In the genomic region with DNA sequence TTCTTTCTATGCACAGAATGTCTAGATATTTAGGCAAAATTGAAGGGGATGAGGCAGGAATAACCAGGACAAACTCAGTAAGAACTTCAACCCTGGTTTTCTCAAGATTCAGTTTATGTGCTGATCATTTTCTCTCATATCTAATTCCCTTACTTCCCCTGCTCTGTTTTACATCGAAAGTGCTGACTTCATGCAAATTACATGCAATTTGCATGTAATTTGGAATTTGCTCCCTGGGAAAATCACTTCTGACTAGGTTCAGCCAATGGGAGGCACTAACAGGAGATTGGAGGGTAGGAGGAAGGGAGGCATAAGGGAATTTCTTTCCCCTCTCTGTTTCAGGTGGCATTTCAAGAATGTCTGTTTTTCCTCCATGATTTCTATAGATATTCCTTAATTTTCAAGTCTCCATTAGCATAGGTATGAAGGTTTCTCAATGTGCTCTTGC, we compare ENCODE assay signal across 25 cellular contexts.
A peak's percentile ranks its signal among the peaks of the same experiment; 100 is the strongest.
DNase-seq lines count a peak whose midpoint lies in the region; ATAC-seq, FAIRE-seq and TF ChIP-seq lines count a peak whose summit lies in the region.
"Had no signal": no experiment of that assay in that cellular context is flagged by ENCODE, and none has a peak within 500 bp of the region (broad histone marks: within the 10 kb centered on the region; RNA-seq: fewer than 3 reads in every experiment).

No MANE protein-coding gene starts in this region.

- H3K9me2 ChIP-seq in GM23248 (ENCODE audit: insufficient read depth) (peaks cover 6% of the 10 kb centered on the region; the same call in 1 of the 2 replicates), SK-N-SH (no peaks in the 10 kb centered on the region)

- FAIRE-seq in K562 (lab: Jason Lieb, UNC): no peak
- FAIRE-seq: A204.1, GM12878, GM18507, H54 had no signal

- no peak overlapping the region for H3K9ac ChIP-seq in GM23248
- H3K9ac ChIP-seq in K562 (ENCODE audit: insufficient read depth in 1 of 2, low read depth in 2 of 2, low read length in 2 of 2): no peak overlapping the region
- H3K9ac ChIP-seq in neural progenitor cell: no peak overlapping the region
- no peak overlapping the region for H3K9ac ChIP-seq in SK-N-SH

- H3K4me3 ChIP-seq in GM23248 (no peak overlapping the region), K562 (no peak overlapping the region), neural progenitor cell (no peak overlapping the region), SK-N-SH (ENCODE audit: low read depth in 2 of 2, low read length in 1 of 2) (no peak overlapping the region), esophagus squamous epithelium (no peak overlapping the region)
- H3K4me3 ChIP-seq: GM12878, PC-9, SJCRH30 had no signal

- H2AFZ ChIP-seq in GM23248 (0 out of 2 replicates have a peak overlapping the region, but pooled peaks have one; percentile 20), K562 (ENCODE audit: low read depth, low read length) (no peak overlapping the region), neural progenitor cell (replicated peaks) (no peak overlapping the region), SK-N-SH (ENCODE audit: low read depth) (no peak overlapping the region)
- H2AFZ ChIP-seq: PC-9 had no signal

- H3K36me3 ChIP-seq in GM23248 (ENCODE audit: low read depth): no peaks in the 10 kb centered on the region
- no peaks in the 10 kb centered on the region for H3K36me3 ChIP-seq in K562 (ENCODE audit: control insufficient read depth, insufficient read depth, low read length)
- no peaks in the 10 kb centered on the region for H3K36me3 ChIP-seq in neural progenitor cell
- no peaks in the 10 kb centered on the region for H3K36me3 ChIP-seq in SK-N-SH (replicated peaks in 1 of 2; ENCODE audit: control insufficient read depth in 1 of 2, insufficient read depth in 2 of 2, low read length in 1 of 2)
- no peaks in the 10 kb centered on the region for H3K36me3 ChIP-seq in esophagus squamous epithelium
- H3K36me3 ChIP-seq: SJCRH30 had no signal

- no peaks in the 10 kb centered on the region for H4K20me1 ChIP-seq in GM23248 (ENCODE audit: insufficient read depth)
- H4K20me1 ChIP-seq in K562 (replicated peaks; ENCODE audit: control insufficient read depth, insufficient read depth, low read length): no peaks in the 10 kb centered on the region
- no peaks in the 10 kb centered on the region for H4K20me1 ChIP-seq in neural progenitor cell (ENCODE audit: low read depth)
- no peaks in the 10 kb centered on the region for H4K20me1 ChIP-seq in SK-N-SH (ENCODE audit: insufficient read depth)

- no peaks in the 10 kb centered on the region for H3K27me3 Mint-ChIP-seq in neural progenitor cell (ENCODE audit: insufficient read depth, low read depth)

- no peak overlapping the region for H3K4me3 Mint-ChIP-seq in neural progenitor cell
- H3K4me3 Mint-ChIP-seq: HFFc6 had no signal

- H3K36me3 Mint-ChIP-seq in neural progenitor cell: no peaks in the 10 kb centered on the region
- no peaks in the 10 kb centered on the region for H3K36me3 Mint-ChIP-seq in activated naive CD4-positive, alpha-beta T cell treated with anti-CD3 and anti-CD28 coated beads, Interleukin-2, amount 50 U/mL, for 72 hours

- POLR2A ChIA-PET in K562 (lab: Yijun Ruan, JAX) (no interaction called here), SK-N-SH (lab: Yijun Ruan, JAX) (no interaction called here)

- H3K9me3 ChIP-seq in GM23248 (ENCODE audit: low read depth) (no peaks in the 10 kb centered on the region), K562 (replicated peaks; ENCODE audit: control insufficient read depth, insufficient read depth, low read depth, low read length) (no peaks in the 10 kb centered on the region), neural progenitor cell (ENCODE audit: low read depth) (no peaks in the 10 kb centered on the region), SK-N-SH (no peaks in the 10 kb centered on the region), esophagus squamous epithelium (no peaks in the 10 kb centered on the region)
- H3K9me3 ChIP-seq: SJCRH30 had no signal

- TF ChIP-seq EP300 in K562 (IDR thresholded peaks at IDR 0.05; ENCODE audit: low read length) (no peak), SK-N-SH (IDR thresholded peaks at IDR 0.05; ENCODE audit: borderline replicate concordance in 1 of 2, low read depth in 1 of 2, low read length in 1 of 2) (no peak)

- in situ Hi-C loops in GM23248 (cut with MboI): no loop called here
- in situ Hi-C loops in K562 (cut with MboI): no loop called here

- no peak for ATAC-seq in K562
- ATAC-seq in activated naive CD4-positive, alpha-beta T cell treated with anti-CD3 and anti-CD28 coated beads, Interleukin-2, amount 50 U/mL, for 72 hours: no peak
- no peak for ATAC-seq in HG02798 (IDR thresholded peaks at IDR 0.05; ENCODE audit: poor library complexity, unreplicated experiment)
- ATAC-seq: GM12878 had no signal

- TF ChIP-seq POLR2A in K562 (conservative IDR thresholded peaks at IDR 0.05) (no peak), esophagus squamous epithelium (IDR thresholded peaks at IDR 0.05) (no peak)

- CTCF ChIA-PET in K562 (lab: Yijun Ruan, JAX; ENCODE audit: low intra/inter-chr PET ratio) (no interaction called here), SK-N-SH (lab: Yijun Ruan, JAX) (no interaction called here)

- intact Hi-C loops in K562 (cut with micrococcal nuclease): no loop called here
- intact Hi-C loops in esophagus squamous epithelium (cut with DNase I): no loop called here

- TF ChIP-seq CTCF in K562 (IDR thresholded peaks at IDR 0.05 in 2 of 3, conservative IDR thresholded peaks at IDR 0.05 in 1 of 3; ENCODE audit: insufficient read depth in 2 of 3, low read depth in 1 of 3, low read length in 3 of 3) (no peak), neural progenitor cell (IDR thresholded peaks at IDR 0.05) (no peak), SK-N-SH (IDR thresholded peaks at IDR 0.05) (no peak), esophagus squamous epithelium (IDR thresholded peaks at IDR 0.05) (no peak)

- no peak overlapping the region for H3K27ac Mint-ChIP-seq in neural progenitor cell
- no peak overlapping the region for H3K27ac Mint-ChIP-seq in activated naive CD4-positive, alpha-beta T cell treated with anti-CD3 and anti-CD28 coated beads, Interleukin-2, amount 50 U/mL, for 72 hours
- H3K27ac Mint-ChIP-seq: HFFc6 had no signal

- TF ChIP-seq RAD21 in K562 (CRISPR knock-in tag; conservative IDR thresholded peaks at IDR 0.05 in 1 of 2, IDR thresholded peaks at IDR 0.05 in 1 of 2) (no peak), SK-N-SH (IDR thresholded peaks at IDR 0.05; ENCODE audit: low read length) (no peak)

- no peaks in the 10 kb centered on the region for H3F3A ChIP-seq in GM23248 (ENCODE audit: insufficient read depth)
- no peaks in the 10 kb centered on the region for H3F3A ChIP-seq in neural progenitor cell (ENCODE audit: low read depth)
- H3F3A ChIP-seq in SK-N-SH (replicated peaks; ENCODE audit: insufficient read depth): no peaks in the 10 kb centered on the region

- H3K4me1 Mint-ChIP-seq in neural progenitor cell: peaks cover 19% of the 10 kb centered on the region

- H3K79me2 ChIP-seq in GM23248 (ENCODE audit: insufficient read depth) (no peaks in the 10 kb centered on the region), K562 (ENCODE audit: control insufficient read depth, insufficient read depth, low read length) (no peaks in the 10 kb centered on the region), neural progenitor cell (ENCODE audit: low read depth) (no peaks in the 10 kb centered on the region), SK-N-SH (ENCODE audit: insufficient read depth) (no peaks in the 10 kb centered on the region)

- DNase-seq in GM23248: no peak
- no peak for DNase-seq in K562 (ENCODE audit: extremely low read depth in 1 of 4, low spot score in 3 of 4)
- DNase-seq in left kidney (ENCODE audit: low read depth, low spot score): peak; percentile 18
- DNase-seq in neural progenitor cell (ENCODE audit: low spot score): no peak
- no peak for DNase-seq in activated naive CD4-positive, alpha-beta T cell treated with anti-CD3 and anti-CD28 coated beads, Interleukin-2, amount 50 U/mL, for 72 hours (ENCODE audit: low spot score in 2 of 2)
- no peak for DNase-seq in SK-N-SH
- no peak for DNase-seq in esophagus squamous epithelium (lab: John Stamatoyannopoulos, UW)
- DNase-seq: C1 segment of cervical spinal cord, DMS 273 treated with DMSO at 0.1 percent for 48 hours, GDM1, HFFc6, IMR-90, Kasumi-1, MM.1S, NCI-H1105, NCI-H1694, NCI-H2107, NCI-H226, PC-9, SJCRH30 had no signal

- H3K9me1 ChIP-seq in K562 (ENCODE audit: control insufficient read depth, insufficient read depth, low read length): no peaks in the 10 kb centered on the region

- H3K27ac ChIP-seq in GM23248: no peak overlapping the region
- H3K27ac ChIP-seq in K562 (ENCODE audit: extremely low read depth, low read depth, low read length): no peak overlapping the region
- no peak overlapping the region for H3K27ac ChIP-seq in neural progenitor cell
- H3K27ac ChIP-seq in SK-N-SH (ENCODE audit: low read depth in 2 of 2, low read length in 1 of 2): no peak overlapping the region
- H3K27ac ChIP-seq in esophagus squamous epithelium: no peak overlapping the region
- H3K27ac ChIP-seq: PC-9, SJCRH30 had no signal

- H3K4me2 ChIP-seq in GM23248 (ENCODE audit: unreplicated experiment): no peak overlapping the region
- no peak overlapping the region for H3K4me2 ChIP-seq in K562 (ENCODE audit: insufficient read depth, low read length)
- H3K4me2 ChIP-seq in neural progenitor cell: peak overlapping the region; percentile 2
- no peak overlapping the region for H3K4me2 ChIP-seq in SK-N-SH
- H3K4me2 ChIP-seq: PC-9 had no signal

- WGBS in GM23248 (ENCODE audit: low coverage in 1 of 2, low lambda C conversion rate in 2 of 2, missing lambda C conversion rate in 2 of 2), 2 experiments: 18 to 31% methylated on average over 1 of the region's 1 CpG
- 0% methylated on average over 1 of the region's 1 CpG for WGBS in K562 (ENCODE audit: insufficient coverage, low coverage, missing lambda C conversion rate)
- WGBS in SK-N-SH (ENCODE audit: low lambda C conversion rate): 25% methylated on average over 1 of the region's 1 CpG
- WGBS in esophagus squamous epithelium, 2 donors: 75 to 81% methylated on average over 1 of the region's 1 CpG

- no peaks in the 10 kb centered on the region for H3K9me3 Mint-ChIP-seq in neural progenitor cell
- H3K9me3 Mint-ChIP-seq in activated naive CD4-positive, alpha-beta T cell treated with anti-CD3 and anti-CD28 coated beads, Interleukin-2, amount 50 U/mL, for 72 hours: no peaks in the 10 kb centered on the region
- H3K9me3 Mint-ChIP-seq: HFFc6 had no signal

- H3K4me1 ChIP-seq in GM23248 (ENCODE audit: insufficient read depth): peaks cover 11% of the 10 kb centered on the region; the same call in 1 of the 2 replicates
- no peaks in the 10 kb centered on the region for H3K4me1 ChIP-seq in K562 (replicated peaks in 1 of 2; ENCODE audit: control insufficient read depth in 2 of 2, insufficient read depth in 2 of 2, low read length in 2 of 2)
- H3K4me1 ChIP-seq in neural progenitor cell: peaks cover 14% of the 10 kb centered on the region
- H3K4me1 ChIP-seq in SK-N-SH (ENCODE audit: control insufficient read depth in 1 of 2, insufficient read depth in 2 of 2, low read depth in 1 of 2, low read length in 1 of 2): peaks cover 0 to 7% of the 10 kb centered on the region in 2 experiments; a peak in 1 of 4 replicates
- H3K4me1 ChIP-seq in esophagus squamous epithelium: no peaks in the 10 kb centered on the region
- H3K4me1 ChIP-seq: SJCRH30 had no signal

- BruUV-seq in K562 (replicated peaks; lab: Mats Ljungman, UMichigan): no TSS peak

- H3K27me3 ChIP-seq in GM23248 (replicated peaks; ENCODE audit: insufficient read depth) (no peaks in the 10 kb centered on the region), K562 (ENCODE audit: control insufficient read depth in 2 of 2, insufficient read depth in 2 of 2, low read length in 2 of 2) (no peaks in the 10 kb centered on the region), neural progenitor cell (no peaks in the 10 kb centered on the region), SK-N-SH (ENCODE audit: insufficient read depth) (peaks cover 7% of the 10 kb centered on the region; the same call in 1 of the 2 replicates), esophagus squamous epithelium (no peaks in the 10 kb centered on the region)
- H3K27me3 ChIP-seq: SJCRH30 had no signal
